Comparison of ENCODE assay signal across 14 cellular contexts in the genomic region with DNA sequence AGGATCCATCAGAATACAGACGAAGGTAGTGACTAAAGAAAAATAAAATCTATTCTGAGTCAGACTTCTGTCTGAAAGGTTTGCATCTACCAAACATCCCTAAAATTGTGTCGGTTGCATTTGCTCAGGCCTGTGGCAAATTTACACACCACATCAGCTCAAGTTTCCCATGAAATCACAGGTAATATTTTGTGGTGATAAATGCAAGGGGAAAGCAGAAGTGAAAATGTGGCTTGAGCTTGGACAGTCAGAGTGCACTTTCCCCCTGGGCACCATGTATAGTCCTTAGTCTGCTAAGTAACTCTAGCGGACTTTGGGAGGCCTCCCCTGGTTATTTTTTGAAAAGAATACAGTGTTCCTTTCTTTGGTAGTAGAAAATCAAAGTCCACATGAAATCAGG.
DNase-seq lines count a peak whose midpoint lies in the region; ATAC-seq and TF ChIP-seq lines count a peak whose summit lies in the region.
"Had no signal": no experiment of that assay in that cellular context is flagged by ENCODE, and none has a peak within 500 bp of the region (broad histone marks: within the 10 kb centered on the region; RNA-seq: fewer than 3 reads in every experiment).

No MANE protein-coding gene starts in this region.

- no peak overlapping the region for H3K27ac ChIP-seq in left ventricle myocardium inferior (replicated peaks)
- H3K27ac ChIP-seq: parathyroid adenoma had no signal

- intact Hi-C loops in left ventricle myocardium inferior (cut with micrococcal nuclease) = no loop called here

- no peaks in the 10 kb centered on the region for H3K4me1 ChIP-seq in left ventricle myocardium inferior
- H3K4me1 ChIP-seq: parathyroid adenoma had no signal

- H3K4me3 ChIP-seq in left ventricle myocardium inferior = no peak overlapping the region

- no peaks in the 10 kb centered on the region for H3K9me3 ChIP-seq in left ventricle myocardium inferior (replicated peaks)
- H3K9me3 ChIP-seq: BE2C had no signal

- peaks cover 15% of the 10 kb centered on the region for H3K27me3 ChIP-seq in left ventricle myocardium inferior (ENCODE audit: low read depth)
- H3K27me3 ChIP-seq: BE2C had no signal

- TF ChIP-seq CTCF in left ventricle myocardium inferior (IDR thresholded peaks at IDR 0.05; ENCODE audit: borderline replicate concordance) = no peak

- peak; percentile 38 to 60 for DNase-seq in NOMO-1 (lab: John Stamatoyannopoulos, UW; ENCODE audit: unreplicated experiment in 2 of 2)
- DNase-seq in foreskin melanocyte = no peak
- no peak for DNase-seq in left ventricle myocardium inferior
- DNase-seq in RKO (ENCODE audit: low spot score) = no peak
- DNase-seq: BE2C; cortex of kidney; EL; midbrain; stimulated activated CD4-positive, alpha-beta T cell treated with anti-CD3 and anti-CD28 coated beads, Interleukin-4, amount 100 ng/mL, for 24 hours had no signal

- H3K36me3 ChIP-seq in left ventricle myocardium inferior = no peaks in the 10 kb centered on the region
- H3K36me3 ChIP-seq: BE2C had no signal

- ATAC-seq in GM18519 (IDR thresholded peaks at IDR 0.05; ENCODE audit: low FRiP score, unreplicated experiment) (peak; percentile 72), GM21381 (IDR thresholded peaks at IDR 0.05; ENCODE audit: unreplicated experiment) (peak; percentile 68), HG03039 (IDR thresholded peaks at IDR 0.05; ENCODE audit: unreplicated experiment) (peak; percentile 55), GM21737 (IDR thresholded peaks at IDR 0.05; ENCODE audit: unreplicated experiment) (no peak)

Comparison
In these comparisons a context has a peak if more than half of its experiments do, and no peak if none do; other contexts are left out.
1. DNase-seq: peak in NOMO-1 (2 of 2); none in foreskin melanocyte (single experiment), left ventricle myocardium inferior (single experiment) and RKO (single experiment).